In genomic region chr12:57864382-57864781, GRCh38 we compare ENCODE assay signal across 8 cellular contexts. TPM values are rescaled to one million over a fixed set of nuclear protein-coding genes. Genes with fewer than 3 reads are reported as not detected.
A peak's percentile ranks its signal among the peaks of the same experiment; 100 is the strongest.
DNase-seq lines count a peak whose midpoint lies in the region; ATAC-seq, FAIRE-seq and TF ChIP-seq lines count a peak whose summit lies in the region.

No MANE protein-coding gene starts in this region.

- H3K9me3 Mint-ChIP-seq in CD8-positive, alpha-beta memory T cell, result no peaks in the 10 kb centered on the region

- no TSS peak for BruUV-seq in endothelial cell of umbilical vein (replicated peaks; lab: Mats Ljungman, UMichigan)

- H3K79me2 ChIP-seq in endothelial cell of umbilical vein (ENCODE audit: control insufficient read depth, insufficient read depth, low read length), result no peaks in the 10 kb centered on the region

- no peak overlapping the region for H3K4me3 ChIP-seq in CD8-positive, alpha-beta memory T cell (ENCODE audit: low read length)
- peak overlapping the region in 1 of 3 experiments; percentile 51 for H3K4me3 ChIP-seq in endothelial cell of umbilical vein (replicated peaks in 1 of 3; ENCODE audit: insufficient read depth in 1 of 3, low read depth in 1 of 3, low read length in 3 of 3)
- peak overlapping the region in 1 of 4 donors; percentile 64 for H3K4me3 ChIP-seq in pancreas

- H3K4me3 Mint-ChIP-seq in CD8-positive, alpha-beta memory T cell, result peak overlapping the region in 5 of 7 donors; percentile 48 to 77 (median 63)

- no peaks in the 10 kb centered on the region for H3K36me3 ChIP-seq in CD8-positive, alpha-beta memory T cell (ENCODE audit: insufficient read depth, low read length)
- H3K36me3 ChIP-seq in endothelial cell of umbilical vein (ENCODE audit: control insufficient read depth in 2 of 2, extremely low read depth in 1 of 2, insufficient read depth in 2 of 2, low read length in 2 of 2) (no peaks in the 10 kb centered on the region), pancreas (no peaks in the 10 kb centered on the region)

- peak overlapping the region; percentile 56 for H2AFZ ChIP-seq in endothelial cell of umbilical vein (ENCODE audit: low read depth, low read length)

- intact Hi-C loops in endothelial cell of umbilical vein (cut with micrococcal nuclease), result loop anchor here (2.0 kb wide), 2 partner anchors 28 to 32 kb away; no protein-coding TSS in a partner anchor
- intact Hi-C loops in pancreas (cut with DNase I), result no loop called here

- peaks cover 9% of the 10 kb centered on the region for H3K27me3 ChIP-seq in CD8-positive, alpha-beta memory T cell (ENCODE audit: insufficient read depth, low read length, poor library complexity, severe bottlenecking)
- H3K27me3 ChIP-seq in endothelial cell of umbilical vein (ENCODE audit: control insufficient read depth in 2 of 2, insufficient read depth in 2 of 2, low read length in 2 of 2) (peaks cover 5 to 6% of the 10 kb centered on the region in 2 experiments), pancreas (no peaks in the 10 kb centered on the region)

- no peak overlapping the region for H3K27ac Mint-ChIP-seq in CD8-positive, alpha-beta memory T cell

- no peak for FAIRE-seq in endothelial cell of umbilical vein (lab: Jason Lieb, UNC)
- FAIRE-seq in pancreas (lab: Jason Lieb, UNC), result no peak

- peaks cover 5% of the 10 kb centered on the region for H3K4me1 ChIP-seq in CD8-positive, alpha-beta memory T cell (ENCODE audit: insufficient read depth, low read length)
- H3K4me1 ChIP-seq in endothelial cell of umbilical vein (ENCODE audit: control insufficient read depth, extremely low read depth, insufficient read depth, low read length) (peaks cover 8% of the 10 kb centered on the region), pancreas (no peaks in the 10 kb centered on the region)

- no peaks in the 10 kb centered on the region for H3K9me3 ChIP-seq in CD8-positive, alpha-beta memory T cell (ENCODE audit: low read length)
- H3K9me3 ChIP-seq in endothelial cell of umbilical vein (replicated peaks; ENCODE audit: control insufficient read depth, insufficient read depth, low read length) (no peaks in the 10 kb centered on the region), pancreas (no peaks in the 10 kb centered on the region)

- 67 to 83% methylated on average over 5 of the region's 5 CpGs for WGBS in pancreas, 2 donors

- H3K36me3 Mint-ChIP-seq in CD8-positive, alpha-beta memory T cell, result no peaks in the 10 kb centered on the region

- H3K9ac ChIP-seq in endothelial cell of umbilical vein (replicated peaks; ENCODE audit: extremely low read depth, insufficient read depth, low read length), result peak overlapping the region; percentile 50

- dilution Hi-C loops in endothelial cell of umbilical vein (cut with MboI; ENCODE audit: extremely low pct_ligation_motif_present, low sequenced_read_pairs), result no loop called here

- no peak for DNase-seq in CD8-positive, alpha-beta memory T cell
- DNase-seq in NCI-H69 (lab: John Stamatoyannopoulos, UW), result peak; percentile 52
- no peak for DNase-seq in endothelial cell of umbilical vein (ENCODE audit: low read depth, low spot score)
- no peak for DNase-seq in pancreas
- no peak for DNase-seq in NCI-H1930 (lab: John Stamatoyannopoulos, UW)
- no peak for DNase-seq in activated CD4-positive, alpha-beta T cell treated with anti-CD3 and anti-CD28 coated beads, Interleukin-2, amount 50 U/mL, for 4 hours

- H3K9me1 ChIP-seq in endothelial cell of umbilical vein (replicated peaks; ENCODE audit: control insufficient read depth, extremely low read depth, insufficient read depth, low read length), result no peaks in the 10 kb centered on the region

- peaks cover 24 to 64% of the 10 kb centered on the region in 2 donors for H3K27me3 Mint-ChIP-seq in CD8-positive, alpha-beta memory T cell

- H4K20me1 ChIP-seq in endothelial cell of umbilical vein (replicated peaks; ENCODE audit: control insufficient read depth, extremely low read depth, insufficient read depth, low read length), result no peaks in the 10 kb centered on the region

- POLR2A ChIA-PET in CD8-positive, alpha-beta memory T cell (lab: Charles Lee), result interaction anchor here (0.7 kb wide), 1 partner anchor 56 kb away, joined by 4 read pairs; no protein-coding TSS in a partner anchor
- POLR2A ChIA-PET in endothelial cell of umbilical vein (lab: Charles Lee), result interaction anchor here (0.7 to 2.3 kb wide), 8 partner anchors 13 to 1055 kb away, joined by 5 to 12 read pairs (median 6); partner anchors contain the start of gene CTDSP2

- peaks cover 8 to 9% (median 9%) of the 10 kb centered on the region in 3 donors for H3K4me1 Mint-ChIP-seq in CD8-positive, alpha-beta memory T cell

- H3K4me2 ChIP-seq in endothelial cell of umbilical vein (ENCODE audit: insufficient read depth, low read length), result peak overlapping the region; percentile 81

- CTCF ChIA-PET in CD8-positive, alpha-beta memory T cell (lab: Charles Lee), result interaction anchor here (0.9 to 2.1 kb wide), 6 partner anchors 10 to 61 kb away, joined by 3 to 6 read pairs (median 4); no protein-coding TSS in a partner anchor
- CTCF ChIA-PET in endothelial cell of umbilical vein (lab: Charles Lee), result interaction anchor here (1.1 to 4.5 kb wide), 12 partner anchors 10 to 32 kb away, joined by 5 to 63 read pairs (median 10); partner anchors contain the start of gene CTDSP2

- H3K27ac ChIP-seq in CD8-positive, alpha-beta memory T cell (ENCODE audit: low read depth, low read length), result no peak overlapping the region
- H3K27ac ChIP-seq in endothelial cell of umbilical vein (ENCODE audit: insufficient read depth, low read depth, low read length), result peak overlapping the region; percentile 82
- peak overlapping the region in 3 of 4 donors; percentile 77 to 85 (median 84) for H3K27ac ChIP-seq in pancreas

- TF ChIP-seq CTCF in endothelial cell of umbilical vein (IDR thresholded peaks at IDR 0.05; ENCODE audit: extremely low read depth in 1 of 2, insufficient read depth in 1 of 2, low read depth in 1 of 2, low read length in 2 of 2), result no peak
- TF ChIP-seq CTCF in pancreas (IDR thresholded peaks at IDR 0.05), result no peak

- peak in 1 of 4 donors; percentile 8 for ATAC-seq in pancreas
- no peak for ATAC-seq in HG03196 (IDR thresholded peaks at IDR 0.05; ENCODE audit: unreplicated experiment)
- ATAC-seq in HG02981 (IDR thresholded peaks at IDR 0.05; ENCODE audit: unreplicated experiment), result no peak

- no peak for TF ChIP-seq POLR2A in endothelial cell of umbilical vein (IDR thresholded peaks at IDR 0.05; ENCODE audit: low read depth, low read length)

TF ChIP-seq in endothelial cell of umbilical vein, 7 proteins besides CTCF, POLR2A, EP300 and RAD21:
- TF ChIP-seq GATA2 (IDR thresholded peaks at IDR 0.05; ENCODE audit: insufficient read depth, insufficient read length, low read depth, low read length) (no peak), POLR2AphosphoS5 (IDR thresholded peaks at IDR 0.05; ENCODE audit: insufficient read depth, low read depth, low read length) (no peak), MAX (IDR thresholded peaks at IDR 0.05; ENCODE audit: insufficient read depth, insufficient read length) (no peak), FOS (IDR thresholded peaks at IDR 0.05; ENCODE audit: borderline replicate concordance, insufficient read depth, low read length) (no peak), EZH2 (IDR thresholded peaks at IDR 0.05; ENCODE audit: borderline replicate concordance, low read depth, low read length, severe bottlenecking) (no peak), MYC (IDR thresholded peaks at IDR 0.05; ENCODE audit: low read depth, low read length) (no peak), JUN (IDR thresholded peaks at IDR 0.05; ENCODE audit: borderline replicate concordance, insufficient read depth, insufficient read length, low read depth) (no peak)

RNA-seq across cellular contexts. Expression of gene CTDSP2, which starts 17.9 kb away (rescaled TPM):
- 10 to 100 TPM; 72.8 to 76.4 TPM for total RNA-seq in CD8-positive, alpha-beta memory T cell
- polyA plus RNA-seq in CD8-positive, alpha-beta memory T cell, result 55.0 TPM
- total RNA-seq in endothelial cell of umbilical vein (128 and 142 TPM in 2 replicates), pancreas (100 to 1,000 TPM in 2 of 6 donors, 10 to 100 TPM in 4; 88.8 to 165 (median 94.5) TPM)
- polyA plus RNA-seq in endothelial cell of umbilical vein (120 and 146 TPM in 2 replicates), pancreas (10 to 100 TPM; 38.7 to 48.6 TPM)
- polyA plus RNA-seq in endothelial cell of umbilical vein (2011; cell fraction: cytosol; rRNA removed), result 159 and 167 TPM in 2 replicates
- 177 and 178 TPM in 2 replicates for polyA plus RNA-seq in endothelial cell of umbilical vein (2011; cell fraction: nucleus; rRNA removed)
- 99.2 and 104 TPM in 2 replicates for polyA plus RNA-seq in endothelial cell of umbilical vein (2012)
- polyA minus RNA-seq in endothelial cell of umbilical vein, result 215 and 262 TPM in 2 replicates
- polyA minus RNA-seq in endothelial cell of umbilical vein (2011; cell fraction: cytosol; rRNA and poly(A)+ RNA removed), result 45.4 TPM
- polyA minus RNA-seq in endothelial cell of umbilical vein (2011; cell fraction: nucleus; rRNA and poly(A)+ RNA removed), result 94.7 and 98.2 TPM in 2 replicates

RNA-seq across cellular contexts. Expression of gene AVIL, which starts 45.8 kb away (rescaled TPM):
- total RNA-seq in CD8-positive, alpha-beta memory T cell, result 1 to 10 TPM; 2.3 to 2.5 TPM
- 0.40 TPM for polyA plus RNA-seq in CD8-positive, alpha-beta memory T cell
- 2.2 and 3.0 TPM in 2 replicates for total RNA-seq in endothelial cell of umbilical vein
- polyA plus RNA-seq in endothelial cell of umbilical vein, result 1.0 and 1.1 TPM in 2 replicates
- polyA plus RNA-seq in endothelial cell of umbilical vein (2011; cell fraction: cytosol; rRNA removed), result 0.50 and 0.96 TPM in 2 replicates
- polyA plus RNA-seq in endothelial cell of umbilical vein (2011; cell fraction: nucleus; rRNA removed), result 9.2 and 11.1 TPM in 2 replicates
- polyA plus RNA-seq in endothelial cell of umbilical vein (2012), result 1.4 and 2.0 TPM in 2 replicates
- polyA minus RNA-seq in endothelial cell of umbilical vein, result 2.4 and 3.1 TPM in 2 replicates
- polyA minus RNA-seq in endothelial cell of umbilical vein (2011; cell fraction: cytosol; rRNA and poly(A)+ RNA removed), result not detected
- 4.6 and 8.9 TPM in 2 replicates for polyA minus RNA-seq in endothelial cell of umbilical vein (2011; cell fraction: nucleus; rRNA and poly(A)+ RNA removed)
- total RNA-seq in pancreas, result 10 to 100 TPM in 1 of 6 donors, 1 to 10 TPM in 5; 1.6 to 11.7 (median 3.7) TPM
- polyA plus RNA-seq in pancreas, result 10 to 100 TPM; 11.7 to 15.9 TPM
